In genomic region chr3:16468114-16469098, GRCh38 we compare ENCODE assay signal across 10 cellular contexts. TPM values are rescaled to one million over a fixed set of nuclear protein-coding genes. Genes with fewer than 3 reads are reported as not detected.
DNase-seq lines count a peak whose midpoint lies in the region; ATAC-seq, FAIRE-seq and TF ChIP-seq lines count a peak whose summit lies in the region.
"Had no signal": no experiment of that assay in that cellular context is flagged by ENCODE, and none has a peak within 500 bp of the region (broad histone marks: within the 10 kb centered on the region; RNA-seq: fewer than 3 reads in every experiment).

No MANE protein-coding gene starts in this region.

- no peaks in the 10 kb centered on the region for H3K9me3 ChIP-seq in DOHH2 (ENCODE audit: control insufficient read depth, insufficient read depth, low read length)
- H3K9me3 ChIP-seq in small intestine (ENCODE audit: control insufficient read depth, low read depth): no peaks in the 10 kb centered on the region

- H3K27ac Mint-ChIP-seq in IgD-negative memory B cell: peak overlapping the region in 2 of 3 donors; percentile 31 to 68
- peak overlapping the region; percentile 50 to 99 (median 94) for H3K27ac Mint-ChIP-seq in naive thymus-derived CD8-positive, alpha-beta T cell

- H3K4me3 Mint-ChIP-seq in IgD-negative memory B cell: peak overlapping the region; percentile 34 to 89 (median 68)
- peak overlapping the region; percentile 62 to 82 (median 70) for H3K4me3 Mint-ChIP-seq in naive thymus-derived CD8-positive, alpha-beta T cell

- H3K27ac ChIP-seq in DOHH2 (ENCODE audit: low read depth, low read length) (peak overlapping the region; percentile 51), foreskin keratinocyte (no peak overlapping the region), small intestine (ENCODE audit: low read depth in 1 of 2, low read length in 1 of 2) (peak overlapping the region in 1 of 2 donors; percentile 46)

- H3F3A ChIP-seq in DOHH2 (ENCODE audit: control insufficient read depth, insufficient read depth): peaks cover 17% of the 10 kb centered on the region

- H3K4me1 ChIP-seq in DOHH2 (ENCODE audit: control insufficient read depth, low read length) (peaks cover 99% of the 10 kb centered on the region), foreskin keratinocyte (no peaks in the 10 kb centered on the region), small intestine (ENCODE audit: control insufficient read depth in 2 of 2, insufficient read depth in 1 of 2, low read depth in 1 of 2, low read length in 1 of 2) (no peaks in the 10 kb centered on the region)

- peaks cover 4% of the 10 kb centered on the region for H3K27me3 Mint-ChIP-seq in IgD-negative memory B cell
- H3K27me3 Mint-ChIP-seq in naive thymus-derived CD8-positive, alpha-beta T cell: no peaks in the 10 kb centered on the region

- peaks cover 25 to 38% (median 26%) of the 10 kb centered on the region in 3 donors for H3K4me1 Mint-ChIP-seq in IgD-negative memory B cell
- H3K4me1 Mint-ChIP-seq in naive thymus-derived CD8-positive, alpha-beta T cell: peaks cover 37 to 73% (median 66%) of the 10 kb centered on the region in 4 donors

- peaks cover 7% of the 10 kb centered on the region for H3K36me3 Mint-ChIP-seq in IgD-negative memory B cell
- H3K36me3 Mint-ChIP-seq in naive thymus-derived CD8-positive, alpha-beta T cell: peaks cover 12 to 40% (median 28%) of the 10 kb centered on the region in 3 donors

- 38 to 40% (median 39%) methylated on average over 16 of the region's 16 CpGs for WGBS in small intestine, 3 donors

- H3K9me2 ChIP-seq in DOHH2 (replicated peaks; ENCODE audit: control insufficient read depth, low read length): no peaks in the 10 kb centered on the region

- peaks cover 0 to 8% (median 0%) of the 10 kb centered on the region in 3 donors for H3K9me3 Mint-ChIP-seq in IgD-negative memory B cell
- H3K9me3 Mint-ChIP-seq in naive thymus-derived CD8-positive, alpha-beta T cell: peaks cover 0 to 7% (median 0%) of the 10 kb centered on the region in 9 donors

- ATAC-seq in naive thymus-derived CD8-positive, alpha-beta T cell: peak; percentile 77 to 78
- no peak for ATAC-seq in foreskin keratinocyte

- peaks cover 11% of the 10 kb centered on the region for H4K20me1 ChIP-seq in DOHH2 (ENCODE audit: control insufficient read depth, insufficient read depth, low read depth, low read length)

- DNase-seq in amniotic epithelial cell (ENCODE audit: low read depth) (peak; percentile 93), foreskin keratinocyte (no peak), small intestine (no peak), NCI-H2171 treated with DMSO at 0.1 percent for 48 hours (lab: John Stamatoyannopoulos, UW) (no peak), NCI-H446 (lab: John Stamatoyannopoulos, UW) (no peak)
- peak in 7 of 10 donors; percentile 32 to 66 (median 41) for DNase-seq in naive thymus-derived CD8-positive, alpha-beta T cell
- DNase-seq: kidney glomerular epithelial cell, NCI-H524 had no signal

- POLR2A ChIA-PET in naive thymus-derived CD8-positive, alpha-beta T cell (lab: Charles Lee): interaction anchor here (0.7 to 4.1 kb wide), 4 partner anchors 9 to 28 kb away, joined by 3 to 13 read pairs (median 5); no protein-coding TSS in a partner anchor

- TF ChIP-seq CTCF in DOHH2 (IDR thresholded peaks at IDR 0.05; ENCODE audit: low read depth, low read length, poor library complexity, severe bottlenecking) (no peak), foreskin keratinocyte (conservative IDR thresholded peaks at IDR 0.05) (no peak)

- peaks cover 100% of the 10 kb centered on the region for H3K79me2 ChIP-seq in DOHH2 (ENCODE audit: control insufficient read depth, low read length)

- peak overlapping the region; percentile 51 for H3K4me2 ChIP-seq in DOHH2 (ENCODE audit: low read length)

- FAIRE-seq in small intestine (lab: Jason Lieb, UNC): no peak

- H3K27me3 ChIP-seq in DOHH2 (ENCODE audit: control insufficient read depth, low read length): no peaks in the 10 kb centered on the region
- no peaks in the 10 kb centered on the region for H3K27me3 ChIP-seq in foreskin keratinocyte
- H3K27me3 ChIP-seq in small intestine (ENCODE audit: control insufficient read depth in 2 of 2, insufficient read depth in 2 of 2, low read length in 2 of 2): no peaks in the 10 kb centered on the region

- H3K36me3 ChIP-seq in DOHH2 (ENCODE audit: control insufficient read depth, low read length) (peaks cover 98% of the 10 kb centered on the region), small intestine (ENCODE audit: control insufficient read depth in 2 of 2, insufficient read depth in 2 of 2, low read length in 2 of 2) (no peaks in the 10 kb centered on the region)

- H3K4me3 ChIP-seq in DOHH2 (ENCODE audit: low read length) (peak overlapping the region; percentile 36), small intestine (ENCODE audit: low read depth in 1 of 2, low read length in 2 of 2) (no peak overlapping the region)

RNA-seq across cellular contexts. Expression of gene RFTN1, which starts 45.1 kb away (rescaled TPM):
- polyA plus RNA-seq in IgD-negative memory B cell (43.1 TPM), foreskin keratinocyte (18.5 and 19.9 TPM in 2 replicates), small intestine (10 to 100 TPM in 2 of 3 donors, 1 to 10 TPM in 1; 1.8 to 18.4 (median 11.9) TPM)
- total RNA-seq in naive thymus-derived CD8-positive, alpha-beta T cell: 10 to 100 TPM; 61.4 to 61.8 TPM
- 10 to 100 TPM; 35.3 to 44.2 (median 36.8) TPM for polyA plus RNA-seq in naive thymus-derived CD8-positive, alpha-beta T cell
- total RNA-seq in foreskin keratinocyte: 29.3 and 33.9 TPM in 2 replicates

Comparison
In these comparisons a context has a peak if more than half of its experiments do, and no peak if none do; other contexts are left out.
1. DNase-seq: peak in amniotic epithelial cell (single experiment) and naive thymus-derived CD8-positive, alpha-beta T cell (7 of 10); none in foreskin keratinocyte (0 of 2), small intestine (single experiment), NCI-H2171 treated with DMSO at 0.1 percent for 48 hours (single experiment) and NCI-H446 (0 of 2).